Comparison of ENCODE assay signal across 10 cellular contexts in the genomic region with DNA sequence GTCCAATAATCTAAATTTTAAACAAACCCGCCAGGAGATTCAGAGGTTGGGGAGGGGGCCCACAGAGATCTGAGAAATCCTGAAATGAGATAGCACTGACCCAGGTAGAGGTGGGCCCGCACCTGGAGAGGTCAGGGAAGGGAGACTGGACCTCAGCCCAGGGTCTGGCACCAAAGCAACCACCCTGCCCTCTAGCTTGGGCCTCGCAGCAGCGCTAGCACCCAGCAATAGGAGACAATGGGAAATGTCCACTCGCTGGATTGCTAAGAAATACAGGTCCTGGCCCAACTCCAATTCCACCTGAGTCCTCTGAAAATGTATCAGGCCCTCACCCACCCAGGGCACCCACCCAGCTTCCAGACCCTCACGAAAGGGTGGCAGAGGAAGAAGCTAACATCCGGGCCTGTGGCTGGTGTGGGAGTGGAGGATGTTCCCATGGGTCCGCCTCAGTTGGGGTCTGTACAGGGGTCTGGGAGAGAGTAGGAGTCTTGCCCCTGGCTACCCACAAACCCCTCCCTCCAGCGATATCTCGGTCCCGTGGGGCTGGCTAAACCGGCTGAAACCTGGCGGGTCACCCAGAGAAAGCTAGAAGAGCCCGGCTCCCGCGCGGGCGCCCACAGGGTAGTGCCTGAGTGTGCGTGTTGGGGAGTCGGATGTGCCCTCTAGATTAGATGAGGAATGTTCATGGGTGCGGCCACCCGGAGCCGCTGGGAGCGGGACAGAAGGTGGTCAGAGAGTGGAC. TPM values are rescaled to one million over a fixed set of nuclear protein-coding genes. Genes with fewer than 3 reads are reported as not detected.
DNase-seq lines count a peak whose midpoint lies in the region; ATAC-seq and TF ChIP-seq lines count a peak whose summit lies in the region.
"Had no signal": no experiment of that assay in that cellular context is flagged by ENCODE, and none has a peak within 500 bp of the region (broad histone marks: within the 10 kb centered on the region; RNA-seq: fewer than 3 reads in every experiment).

No MANE protein-coding gene starts in this region.

- H3K4me1 ChIP-seq in CD8-positive, alpha-beta memory T cell (ENCODE audit: insufficient read depth, low read length): peaks cover 23% of the 10 kb centered on the region
- H3K4me1 ChIP-seq in right cardiac atrium (ENCODE audit: control insufficient read depth, insufficient read depth, low read length): no peaks in the 10 kb centered on the region

- intact Hi-C loops in activated CD4-positive, alpha-beta memory T cell treated with anti-CD3 and anti-CD28 coated beads for 36 hours (cut with micrococcal nuclease): no loop called here
- intact Hi-C loops in right cardiac atrium (cut with DNase I): no loop called here

- TF ChIP-seq CTCF in progenitor cell of endocrine pancreas (IDR thresholded peaks at IDR 0.05; ENCODE audit: unreplicated experiment): no peak

- 59% methylated on average over 24 of the region's 24 CpGs for WGBS in right cardiac atrium

- no peak overlapping the region for H3K27ac ChIP-seq in CD8-positive, alpha-beta memory T cell (ENCODE audit: low read depth, low read length)
- H3K27ac ChIP-seq in right cardiac atrium (ENCODE audit: low read length): no peak overlapping the region

- no peaks in the 10 kb centered on the region for H3K9me3 ChIP-seq in CD8-positive, alpha-beta memory T cell (ENCODE audit: low read length)
- no peaks in the 10 kb centered on the region for H3K9me3 ChIP-seq in right cardiac atrium (ENCODE audit: control insufficient read depth, low read length)

- no peaks in the 10 kb centered on the region for H3K36me3 ChIP-seq in CD8-positive, alpha-beta memory T cell (ENCODE audit: insufficient read depth, low read length)

- no peak for DNase-seq in CD8-positive, alpha-beta memory T cell
- no peak for DNase-seq in activated CD4-positive, alpha-beta memory T cell treated with anti-CD3 and anti-CD28 coated beads for 36 hours
- DNase-seq in right cardiac atrium: peak in 1 of 3 donors; percentile 18
- DNase-seq in progenitor cell of endocrine pancreas (ENCODE audit: low spot score, unreplicated experiment): no peak
- no peak for DNase-seq in midbrain (lab: John Stamatoyannopoulos, UW)
- DNase-seq in GM03348 (ENCODE audit: low spot score): no peak
- no peak for DNase-seq in activated CD4-positive, alpha-beta T cell treated with anti-CD3 and anti-CD28 coated beads, Interleukin-2, amount 50 U/mL, for 1 hour
- DNase-seq: GDM1; stimulated activated CD4-positive, alpha-beta T cell treated with anti-CD3 and anti-CD28 coated beads, Interleukin-1b, Interleukin-23, amount 100 ng/mL, for 48 hours had no signal

- H3K36me3 Mint-ChIP-seq in CD8-positive, alpha-beta memory T cell: no peaks in the 10 kb centered on the region
- no peaks in the 10 kb centered on the region for H3K36me3 Mint-ChIP-seq in activated CD4-positive, alpha-beta memory T cell treated with anti-CD3 and anti-CD28 coated beads for 36 hours
- H3K36me3 Mint-ChIP-seq in progenitor cell of endocrine pancreas (ENCODE audit: insufficient read depth): no peaks in the 10 kb centered on the region

- POLR2A ChIA-PET in CD8-positive, alpha-beta memory T cell (lab: Charles Lee): no interaction called here
- POLR2A ChIA-PET in activated CD4-positive, alpha-beta memory T cell treated with anti-CD3 and anti-CD28 coated beads for 36 hours (lab: Charles Lee): no interaction called here

- no peaks in the 10 kb centered on the region for H3K9me3 Mint-ChIP-seq in CD8-positive, alpha-beta memory T cell
- H3K9me3 Mint-ChIP-seq in activated CD4-positive, alpha-beta memory T cell treated with anti-CD3 and anti-CD28 coated beads for 36 hours: no peaks in the 10 kb centered on the region
- H3K9me3 Mint-ChIP-seq in progenitor cell of endocrine pancreas (ENCODE audit: low read depth): no peaks in the 10 kb centered on the region

- H3K27me3 ChIP-seq in CD8-positive, alpha-beta memory T cell (ENCODE audit: insufficient read depth, low read length, poor library complexity, severe bottlenecking): peaks cover 10% of the 10 kb centered on the region
- no peaks in the 10 kb centered on the region for H3K27me3 ChIP-seq in right cardiac atrium (ENCODE audit: control insufficient read depth, insufficient read depth)

- H3K27ac Mint-ChIP-seq in CD8-positive, alpha-beta memory T cell: peak overlapping the region in 1 of 8 donors; percentile 74
- no peak overlapping the region for H3K27ac Mint-ChIP-seq in activated CD4-positive, alpha-beta memory T cell treated with anti-CD3 and anti-CD28 coated beads for 36 hours
- H3K27ac Mint-ChIP-seq in progenitor cell of endocrine pancreas: peak overlapping the region; percentile 49

- CTCF ChIA-PET in CD8-positive, alpha-beta memory T cell (lab: Charles Lee): no interaction called here
- CTCF ChIA-PET in activated CD4-positive, alpha-beta memory T cell treated with anti-CD3 and anti-CD28 coated beads for 36 hours (lab: Charles Lee): no interaction called here

- peak overlapping the region in 6 of 7 donors; percentile 62 to 89 (median 72) for H3K4me3 Mint-ChIP-seq in CD8-positive, alpha-beta memory T cell
- H3K4me3 Mint-ChIP-seq in activated CD4-positive, alpha-beta memory T cell treated with anti-CD3 and anti-CD28 coated beads for 36 hours: peak overlapping the region; percentile 65
- H3K4me3 Mint-ChIP-seq in progenitor cell of endocrine pancreas (ENCODE audit: low read depth): peak overlapping the region; percentile 71

- H3K27me3 Mint-ChIP-seq in CD8-positive, alpha-beta memory T cell: peaks cover 17 to 24% of the 10 kb centered on the region in 2 donors
- peaks cover 8% of the 10 kb centered on the region for H3K27me3 Mint-ChIP-seq in activated CD4-positive, alpha-beta memory T cell treated with anti-CD3 and anti-CD28 coated beads for 36 hours
- peaks cover 48% of the 10 kb centered on the region for H3K27me3 Mint-ChIP-seq in progenitor cell of endocrine pancreas

- H3K4me1 Mint-ChIP-seq in CD8-positive, alpha-beta memory T cell: peaks cover 7 to 24% (median 20%) of the 10 kb centered on the region in 3 donors
- peaks cover 13% of the 10 kb centered on the region for H3K4me1 Mint-ChIP-seq in activated CD4-positive, alpha-beta memory T cell treated with anti-CD3 and anti-CD28 coated beads for 36 hours (ENCODE audit: low read depth)
- H3K4me1 Mint-ChIP-seq in progenitor cell of endocrine pancreas (ENCODE audit: low read depth): peaks cover 12% of the 10 kb centered on the region

- H3K4me3 ChIP-seq in CD8-positive, alpha-beta memory T cell (ENCODE audit: low read length): no peak overlapping the region
- H3K4me3 ChIP-seq in right cardiac atrium (ENCODE audit: low read length): no peak overlapping the region

- ATAC-seq in right cardiac atrium (peak; percentile 40 to 66), GM18520 (IDR thresholded peaks at IDR 0.05; ENCODE audit: unreplicated experiment) (no peak)

RNA-seq across cellular contexts. Expression of a gene that starts 1.1 kb away (rescaled TPM):
- under 1 TPM in 1 of 2 experiments, not detected in 1; 0.49 TPM for total RNA-seq in CD8-positive, alpha-beta memory T cell
- polyA plus RNA-seq in CD8-positive, alpha-beta memory T cell: 0.72 TPM
- not detected for total RNA-seq in activated CD4-positive, alpha-beta memory T cell treated with anti-CD3 and anti-CD28 coated beads for 36 hours
- total RNA-seq in right cardiac atrium (10 to 100 TPM in 3 of 4 donors, 1 to 10 TPM in 1; 6.3 to 13.8 (median 11.0) TPM), progenitor cell of endocrine pancreas (1.6 and 2.9 TPM in 2 replicates)
- polyA plus RNA-seq in right cardiac atrium: 11.8 TPM

RNA-seq across cellular contexts. Expression of a gene that starts 38.3 kb away (rescaled TPM):
- total RNA-seq in CD8-positive, alpha-beta memory T cell: 10 to 100 TPM; 29.9 to 30.1 TPM
- polyA plus RNA-seq in CD8-positive, alpha-beta memory T cell: 112 TPM
- total RNA-seq in activated CD4-positive, alpha-beta memory T cell treated with anti-CD3 and anti-CD28 coated beads for 36 hours: 10 to 100 TPM; 16.4 to 16.9 TPM
- total RNA-seq in right cardiac atrium (10 to 100 TPM; 44.8 to 58.4 (median 52.0) TPM), progenitor cell of endocrine pancreas (40.7 and 43.0 TPM in 2 replicates)
- polyA plus RNA-seq in right cardiac atrium: 51.6 TPM
